Comparison of ENCODE assay signal across 1 cellular context in the genomic region with DNA sequence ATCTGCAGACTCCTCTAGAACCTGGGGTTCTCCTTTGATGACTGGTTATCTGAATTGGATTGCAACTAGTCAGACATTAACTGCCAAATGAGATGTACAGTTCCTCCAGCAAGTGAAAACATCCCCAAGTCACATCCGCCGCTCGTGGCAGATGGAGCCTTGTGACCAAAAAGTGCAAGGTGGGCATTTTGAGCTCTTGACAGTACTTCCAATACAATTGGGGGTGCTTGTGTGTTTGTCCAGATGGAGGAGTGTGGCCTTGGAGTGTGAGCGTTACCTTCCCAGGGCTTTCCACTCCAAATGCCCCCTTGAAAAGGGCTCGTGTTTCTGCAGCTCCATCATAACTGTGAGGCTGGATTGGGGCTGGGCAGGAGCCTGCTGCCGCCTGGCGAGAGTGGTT.
TF ChIP-seq lines count a peak whose summit lies in the region.

No MANE protein-coding gene starts in this region.

TF ChIP-seq in IMR-90, 13 proteins besides CTCF, POLR2A, EP300 and RAD21:
- TF ChIP-seq CEBPB (IDR thresholded peaks at IDR 0.05; ENCODE audit: low read depth, low read length) (no peak), MAFK (IDR thresholded peaks at IDR 0.05; ENCODE audit: low read depth, low read length) (peak; percentile 51)
